25 cellular contexts compared by ENCODE assay signal in genomic region chr10:7506571-7506970, GRCh38.
DNase-seq lines count a peak whose midpoint lies in the region; ATAC-seq and FAIRE-seq lines count a peak whose summit lies in the region.
"Had no signal": no experiment of that assay in that cellular context is flagged by ENCODE, and none has a peak within 500 bp of the region (broad histone marks: within the 10 kb centered on the region; RNA-seq: fewer than 3 reads in every experiment).

No MANE protein-coding gene starts in this region.

- peak; percentile 82 for FAIRE-seq in GM18507 (lab: Jason Lieb, UNC)
- FAIRE-seq: A204.1, bronchial epithelial cell, H54, urothelium cell line had no signal

- H3K36me3 Mint-ChIP-seq in activated CD4-positive, alpha-beta T cell treated with anti-CD3 and anti-CD28 coated beads, Interleukin-2, amount 10 ng/mL, durations not matched to agents 24 days and 14 days (ENCODE audit: low read depth): peaks cover 32% of the 10 kb centered on the region
- peaks cover 38% of the 10 kb centered on the region for H3K36me3 Mint-ChIP-seq in activated T-helper 1 cell treated with anti-CD3 and anti-CD28 coated beads, Interleukin-12 subunit alpha, Interleukin-12 subunit beta, Interleukin-2, Interleukin-4 antibody, amounts not matched to agents 30 ng/mL and 10 ng/mL and 1 ng/mL, durations not matched to agents 14 hours and 24 hours and 36 hours (ENCODE audit: low read depth)
- H3K36me3 Mint-ChIP-seq in naive thymus-derived CD8-positive, alpha-beta T cell: peaks cover 0 to 24% (median 20%) of the 10 kb centered on the region in 3 donors

- no peaks in the 10 kb centered on the region for H3K27me3 Mint-ChIP-seq in activated CD4-positive, alpha-beta T cell treated with anti-CD3 and anti-CD28 coated beads, Interleukin-2, amount 10 ng/mL, durations not matched to agents 24 days and 14 days
- peaks cover 9% of the 10 kb centered on the region for H3K27me3 Mint-ChIP-seq in activated T-helper 1 cell treated with anti-CD3 and anti-CD28 coated beads, Interleukin-12 subunit alpha, Interleukin-12 subunit beta, Interleukin-2, Interleukin-4 antibody, amounts not matched to agents 30 ng/mL and 10 ng/mL and 1 ng/mL, durations not matched to agents 14 hours and 24 hours and 36 hours (ENCODE audit: insufficient read depth)
- H3K27me3 Mint-ChIP-seq in naive thymus-derived CD8-positive, alpha-beta T cell: no peaks in the 10 kb centered on the region
- H3K27me3 Mint-ChIP-seq: B cell had no signal

- H3K4me3 Mint-ChIP-seq in activated CD4-positive, alpha-beta T cell treated with anti-CD3 and anti-CD28 coated beads, Interleukin-2, amount 10 ng/mL, durations not matched to agents 24 days and 14 days: no peak overlapping the region
- H3K4me3 Mint-ChIP-seq in activated T-helper 1 cell treated with anti-CD3 and anti-CD28 coated beads, Interleukin-12 subunit alpha, Interleukin-12 subunit beta, Interleukin-2, Interleukin-4 antibody, amounts not matched to agents 30 ng/mL and 10 ng/mL and 1 ng/mL, durations not matched to agents 14 hours and 24 hours and 36 hours: peak overlapping the region; percentile 43
- H3K4me3 Mint-ChIP-seq in naive thymus-derived CD8-positive, alpha-beta T cell: peak overlapping the region in 7 of 10 donors; percentile 2 to 63 (median 19)
- H3K4me3 Mint-ChIP-seq: B cell had no signal

- peaks cover 28% of the 10 kb centered on the region for H3K9me3 Mint-ChIP-seq in activated CD4-positive, alpha-beta T cell treated with anti-CD3 and anti-CD28 coated beads, Interleukin-2, amount 10 ng/mL, durations not matched to agents 24 days and 14 days
- H3K9me3 Mint-ChIP-seq in activated T-helper 1 cell treated with anti-CD3 and anti-CD28 coated beads, Interleukin-12 subunit alpha, Interleukin-12 subunit beta, Interleukin-2, Interleukin-4 antibody, amounts not matched to agents 30 ng/mL and 10 ng/mL and 1 ng/mL, durations not matched to agents 14 hours and 24 hours and 36 hours: peaks cover 40% of the 10 kb centered on the region
- H3K9me3 Mint-ChIP-seq in naive thymus-derived CD8-positive, alpha-beta T cell: peaks cover 5 to 33% (median 19%) of the 10 kb centered on the region in 9 donors

- no peak for DNase-seq in activated CD4-positive, alpha-beta T cell treated with anti-CD3 and anti-CD28 coated beads, Interleukin-2, amount 10 ng/mL, durations not matched to agents 24 days and 14 days
- DNase-seq in activated CD4-positive, alpha-beta T cell treated with anti-CD3 and anti-CD28 coated beads, Interleukin-2, amount 50 U/mL, for 48 hours: no peak
- no peak for DNase-seq in GM18507 (ENCODE audit: extremely low spot score, insufficient read length, low read depth)
- no peak for DNase-seq in activated T-helper 1 cell treated with anti-CD3 and anti-CD28 coated beads, Interleukin-12 subunit alpha, Interleukin-12 subunit beta, Interleukin-2, Interleukin-4 antibody, amounts not matched to agents 30 ng/mL and 10 ng/mL and 1 ng/mL, durations not matched to agents 14 hours and 24 hours and 36 hours (ENCODE audit: low spot score)
- DNase-seq in naive thymus-derived CD8-positive, alpha-beta T cell: no peak
- DNase-seq: activated T-cell treated with anti-CD3 and anti-CD28 coated beads, Interleukin-2, amount 50 U/mL, for 48 hours; cortex of kidney; heart left ventricle; left ventricle myocardium inferior; MV-4-11; NCI-H1694 treated with DMSO at 0.1 percent for 48 hours; NCI-H2227 treated with DMSO at 0.1 percent for 48 hours; NCI-H774; occipital lobe; retina; substantia nigra had no signal

- POLR2A ChIA-PET in naive thymus-derived CD8-positive, alpha-beta T cell (lab: Charles Lee): interaction anchor here (2.2 to 2.6 kb wide), 2 partner anchors 12 to 21 kb away, joined by 8 to 17 read pairs; no protein-coding TSS in a partner anchor

- intact Hi-C loops in activated CD4-positive, alpha-beta T cell treated with anti-CD3 and anti-CD28 coated beads, Interleukin-2, amount 10 ng/mL, durations not matched to agents 24 days and 14 days (cut with micrococcal nuclease): no loop called here
- intact Hi-C loops in activated T-helper 1 cell treated with anti-CD3 and anti-CD28 coated beads, Interleukin-12 subunit alpha, Interleukin-12 subunit beta, Interleukin-2, Interleukin-4 antibody, amounts not matched to agents 30 ng/mL and 10 ng/mL and 1 ng/mL, durations not matched to agents 14 hours and 24 hours and 36 hours (cut with micrococcal nuclease): no loop called here

- peak overlapping the region; percentile 2 for H3K27ac Mint-ChIP-seq in activated CD4-positive, alpha-beta T cell treated with anti-CD3 and anti-CD28 coated beads, Interleukin-2, amount 10 ng/mL, durations not matched to agents 24 days and 14 days
- H3K27ac Mint-ChIP-seq in activated T-helper 1 cell treated with anti-CD3 and anti-CD28 coated beads, Interleukin-12 subunit alpha, Interleukin-12 subunit beta, Interleukin-2, Interleukin-4 antibody, amounts not matched to agents 30 ng/mL and 10 ng/mL and 1 ng/mL, durations not matched to agents 14 hours and 24 hours and 36 hours: peak overlapping the region; percentile 81
- peak overlapping the region; percentile 43 to 95 (median 80) for H3K27ac Mint-ChIP-seq in naive thymus-derived CD8-positive, alpha-beta T cell
- H3K27ac Mint-ChIP-seq: B cell had no signal

- ATAC-seq in naive thymus-derived CD8-positive, alpha-beta T cell: no peak
- ATAC-seq in HG03342 (IDR thresholded peaks at IDR 0.05; ENCODE audit: unreplicated experiment): no peak
- no peak for ATAC-seq in GM18498 (IDR thresholded peaks at IDR 0.05; ENCODE audit: unreplicated experiment)
- no peak for ATAC-seq in GM21723 (IDR thresholded peaks at IDR 0.05; ENCODE audit: unreplicated experiment)
- ATAC-seq: heart left ventricle, Right ventricle myocardium inferior had no signal

- peaks cover 41% of the 10 kb centered on the region for H3K4me1 Mint-ChIP-seq in activated CD4-positive, alpha-beta T cell treated with anti-CD3 and anti-CD28 coated beads, Interleukin-2, amount 10 ng/mL, durations not matched to agents 24 days and 14 days
- peaks cover 63% of the 10 kb centered on the region for H3K4me1 Mint-ChIP-seq in activated T-helper 1 cell treated with anti-CD3 and anti-CD28 coated beads, Interleukin-12 subunit alpha, Interleukin-12 subunit beta, Interleukin-2, Interleukin-4 antibody, amounts not matched to agents 30 ng/mL and 10 ng/mL and 1 ng/mL, durations not matched to agents 14 hours and 24 hours and 36 hours (ENCODE audit: low read depth)
- H3K4me1 Mint-ChIP-seq in naive thymus-derived CD8-positive, alpha-beta T cell: peaks cover 36 to 61% (median 55%) of the 10 kb centered on the region in 4 donors

Comparison
In these comparisons a context has a peak if more than half of its experiments do, and no peak if none do; other contexts are left out.
1. H3K27ac Mint-ChIP-seq: peak in every context shown above with its lines; median percentile 81 in activated T-helper 1 cell treated with anti-CD3 and anti-CD28 coated beads, Interleukin-12 subunit alpha, Interleukin-12 subunit beta, Interleukin-2, Interleukin-4 antibody, amounts not matched to agents 30 ng/mL and 10 ng/mL and 1 ng/mL, durations not matched to agents 14 hours and 24 hours and 36 hours; 80 in naive thymus-derived CD8-positive, alpha-beta T cell; 2 in activated CD4-positive, alpha-beta T cell treated with anti-CD3 and anti-CD28 coated beads, Interleukin-2, amount 10 ng/mL, durations not matched to agents 24 days and 14 days.